In genomic region chr4:143186202-143186601, GRCh38 we compare ENCODE assay signal across 9 cellular contexts. TPM values are rescaled to one million over a fixed set of nuclear protein-coding genes. Genes with fewer than 3 reads are reported as not detected.
DNase-seq lines count a peak whose midpoint lies in the region; ATAC-seq, FAIRE-seq and TF ChIP-seq lines count a peak whose summit lies in the region.
"Had no signal": no experiment of that assay in that cellular context is flagged by ENCODE, and none has a peak within 500 bp of the region (broad histone marks: within the 10 kb centered on the region; RNA-seq: fewer than 3 reads in every experiment).

No MANE protein-coding gene starts in this region.

- H3K4me1 Mint-ChIP-seq in MCF 10A (ENCODE audit: insufficient read depth, unreplicated experiment) (peaks cover 49% of the 10 kb centered on the region), mesothelial cell of epicardium (peaks cover 60% of the 10 kb centered on the region)

- H3K9ac ChIP-seq in HUES48 (ENCODE audit: low read depth, low read length) = peak overlapping the region; percentile 63; the same call in 1 of the 2 replicates

- no peak overlapping the region for H2AFZ ChIP-seq in ACC112 (ENCODE audit: low read length, unreplicated experiment)

- no peaks in the 10 kb centered on the region for H3K9me3 ChIP-seq in HUES48 (ENCODE audit: control insufficient read depth, insufficient read depth, low read length)

- ATAC-seq in HG02938 (IDR thresholded peaks at IDR 0.05; ENCODE audit: unreplicated experiment) = no peak
- no peak for ATAC-seq in sciatic nerve
- ATAC-seq in GM18858 (IDR thresholded peaks at IDR 0.05; ENCODE audit: unreplicated experiment) = no peak

- H3K36me3 ChIP-seq in ACC112 (ENCODE audit: insufficient read depth, low read length) (peaks cover 7% of the 10 kb centered on the region; the same call in 1 of the 2 replicates), HUES48 (ENCODE audit: control insufficient read depth, insufficient read depth, low read length) (peaks cover 34% of the 10 kb centered on the region)

- no peak for FAIRE-seq in GM19239 (lab: Jason Lieb, UNC)
- FAIRE-seq: islet of Langerhans had no signal

- H3K36me3 Mint-ChIP-seq in MCF 10A (ENCODE audit: insufficient read depth, unreplicated experiment) (peaks cover 18% of the 10 kb centered on the region), mesothelial cell of epicardium (no peaks in the 10 kb centered on the region)

- H3K4me3 Mint-ChIP-seq in MCF 10A (ENCODE audit: unreplicated experiment) (peak overlapping the region; percentile 79), mesothelial cell of epicardium (peak overlapping the region; percentile 91)

- peak overlapping the region; percentile 94 for H3K4me3 ChIP-seq in ACC112 (ENCODE audit: low read depth, low read length)
- H3K4me3 ChIP-seq in HUES48 (ENCODE audit: low read depth, low read length) = peak overlapping the region; percentile 92

- BruUV-seq in MCF 10A (replicated peaks; lab: Mats Ljungman, UMichigan) = TSS peak; percentile 22

- H3K27me3 ChIP-seq in ACC112 (ENCODE audit: insufficient read depth, low read length) = no peaks in the 10 kb centered on the region
- H3K27me3 ChIP-seq in HUES48 (ENCODE audit: control insufficient read depth, insufficient read depth, low read length) = no peaks in the 10 kb centered on the region

- no peak for TF ChIP-seq CTCF in MCF 10A (IDR thresholded peaks at IDR 0.05; ENCODE audit: unreplicated experiment)
- no peak for TF ChIP-seq CTCF in mesothelial cell of epicardium (IDR thresholded peaks at IDR 0.05; ENCODE audit: unreplicated experiment)

- H3K27ac Mint-ChIP-seq in MCF 10A (ENCODE audit: low read depth, unreplicated experiment) (peak overlapping the region; percentile 91), mesothelial cell of epicardium (peak overlapping the region; percentile 98)

- H3K27me3 Mint-ChIP-seq in MCF 10A (ENCODE audit: insufficient read depth, unreplicated experiment) = no peaks in the 10 kb centered on the region
- H3K27me3 Mint-ChIP-seq in mesothelial cell of epicardium (ENCODE audit: low read depth) = no peaks in the 10 kb centered on the region

- POLR2A ChIA-PET in MCF 10A (lab: Yijun Ruan, JAX) = interaction anchor here (0.5 to 3.4 kb wide), 7 partner anchors 113 to 1913 kb away, joined by 3 to 27 read pairs (median 3); partner anchors contain the start of genes GAB1 and SMARCA5

- H3K9me3 Mint-ChIP-seq in MCF 10A (ENCODE audit: unreplicated experiment) = no peaks in the 10 kb centered on the region
- peaks cover under 1% of the 10 kb centered on the region for H3K9me3 Mint-ChIP-seq in mesothelial cell of epicardium

- intact Hi-C loops in MCF 10A (cut with micrococcal nuclease) = no loop called here
- intact Hi-C loops in sciatic nerve (cut with DNase I) = no loop called here

- peaks cover 74% of the 10 kb centered on the region for H3K79me2 ChIP-seq in ACC112 (ENCODE audit: control insufficient read depth, insufficient read depth, low read length, unreplicated experiment)

- H3K4me1 ChIP-seq in ACC112 (ENCODE audit: control insufficient read depth, insufficient read depth, low read length, unreplicated experiment) (peaks cover 40% of the 10 kb centered on the region), HUES48 (ENCODE audit: control insufficient read depth, insufficient read depth, low read length) (peaks cover 13% of the 10 kb centered on the region; the same call in 1 of the 2 replicates)

- CTCF ChIA-PET in MCF 10A (lab: Yijun Ruan, JAX) = interaction anchor here (0.6 kb wide), 1 partner anchor 205 kb away, joined by 3 read pairs; no protein-coding TSS in a partner anchor

- DNase-seq in MCF 10A (ENCODE audit: unreplicated experiment) = peak; percentile 21
- no peak for DNase-seq in mesothelial cell of epicardium (ENCODE audit: low spot score in 2 of 2, unreplicated experiment in 2 of 2)
- no peak for DNase-seq in sciatic nerve (ENCODE audit: low spot score)
- no peak for DNase-seq in GM19239 (ENCODE audit: insufficient read length, low spot score)

- H3K27ac ChIP-seq in ACC112 (ENCODE audit: low read depth, low read length) = peak overlapping the region; percentile 95
- H3K27ac ChIP-seq in HUES48 (ENCODE audit: low read depth, low read length) = no peak overlapping the region

RNA-seq across cellular contexts. Expression of gene USP38, which starts 1.5 kb away (rescaled TPM):
- 17.6 and 19.4 TPM in 2 replicates for total RNA-seq in MCF 10A (2022)
- 19.8 to 21.1 TPM (median 20.9 TPM) in 3 replicates for total RNA-seq in mesothelial cell of epicardium
- 16.2 TPM for total RNA-seq in sciatic nerve
